ENCODE assay signal across 21 cellular contexts in the genomic region with DNA sequence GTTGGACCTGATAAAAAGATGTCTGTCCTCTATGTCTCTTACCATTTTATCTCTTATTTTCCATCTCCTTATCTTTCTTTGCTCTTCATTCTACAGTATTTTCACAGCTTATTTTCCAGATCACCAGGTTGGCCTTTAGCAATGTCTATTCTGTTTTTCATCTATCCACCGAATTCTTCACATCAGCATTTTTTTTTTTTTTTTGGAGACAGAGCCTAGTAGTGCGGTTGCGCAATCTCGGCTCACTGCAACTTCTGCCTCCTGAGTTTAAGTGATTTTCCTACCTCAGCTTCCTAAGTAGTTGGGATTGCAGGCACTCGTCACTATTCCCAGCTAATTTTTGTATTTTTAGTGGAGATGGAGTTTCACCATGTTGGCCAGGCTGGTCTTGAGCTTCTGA. TPM values are rescaled to one million over a fixed set of nuclear protein-coding genes. Genes with fewer than 3 reads are reported as not detected.
DNase-seq lines count a peak whose midpoint lies in the region; ATAC-seq and TF ChIP-seq lines count a peak whose summit lies in the region.
"Had no signal": no experiment of that assay in that cellular context is flagged by ENCODE, and none has a peak within 500 bp of the region (broad histone marks: within the 10 kb centered on the region; RNA-seq: fewer than 3 reads in every experiment).

No MANE protein-coding gene starts in this region.

- H3K27ac Mint-ChIP-seq in CD4-positive, CD25-positive, alpha-beta regulatory T cell = peak overlapping the region in 2 of 3 donors; percentile 20 to 33
- peak overlapping the region in 2 of 3 experiments; percentile 1 to 87 for H3K27ac Mint-ChIP-seq in nephron
- H3K27ac Mint-ChIP-seq: type B pancreatic cell had no signal

- H3K9me2 ChIP-seq in Karpas-422 (replicated peaks; ENCODE audit: insufficient read depth, low read length) = no peaks in the 10 kb centered on the region

- H3K36me3 Mint-ChIP-seq in CD4-positive, CD25-positive, alpha-beta regulatory T cell = peaks cover 14% of the 10 kb centered on the region
- peaks cover 46% of the 10 kb centered on the region for H3K36me3 Mint-ChIP-seq in nephron (ENCODE audit: low read depth)

- no peak overlapping the region for H3K4me3 Mint-ChIP-seq in CD4-positive, CD25-positive, alpha-beta regulatory T cell
- H3K4me3 Mint-ChIP-seq in nephron = no peak overlapping the region
- H3K4me3 Mint-ChIP-seq: activated T-cell treated with anti-CD3 and anti-CD28 coated beads, Interleukin-2, amount 50 U/mL, for 4 hours; type B pancreatic cell had no signal

- H3K79me2 ChIP-seq in Karpas-422 (ENCODE audit: low read length) = peaks cover 95% of the 10 kb centered on the region

- peaks cover 22% of the 10 kb centered on the region for H3K4me1 ChIP-seq in CD4-positive, CD25-positive, alpha-beta regulatory T cell (ENCODE audit: control insufficient read depth, insufficient read depth, low read length, poor library complexity, severe bottlenecking)
- H3K4me1 ChIP-seq in Karpas-422 (ENCODE audit: low read length) = peaks cover 67% of the 10 kb centered on the region

- TF ChIP-seq CTCF in nephron (IDR thresholded peaks at IDR 0.05; ENCODE audit: unreplicated experiment in 3 of 3) = no peak

- H3K9me3 ChIP-seq in CD4-positive, CD25-positive, alpha-beta regulatory T cell (ENCODE audit: control insufficient read depth in 2 of 2, low read length in 2 of 2) = no peaks in the 10 kb centered on the region
- H3K9me3 ChIP-seq in Karpas-422 (ENCODE audit: low read length) = no peaks in the 10 kb centered on the region
- H3K9me3 ChIP-seq: heart right ventricle had no signal

- H3K4me3 ChIP-seq in CD4-positive, CD25-positive, alpha-beta regulatory T cell (ENCODE audit: low read depth, low read length) = no peak overlapping the region
- no peak overlapping the region for H3K4me3 ChIP-seq in Karpas-422 (ENCODE audit: low read length)
- H3K4me3 ChIP-seq: heart right ventricle had no signal

- ATAC-seq in CD4-positive, CD25-positive, alpha-beta regulatory T cell (ENCODE audit: low read depth in 2 of 2) = no peak
- ATAC-seq: activated T-cell treated with anti-CD3 and anti-CD28 coated beads, Interleukin-2, amount 50 U/mL, for 4 hours; heart right ventricle had no signal

- no peak for DNase-seq in CD4-positive, CD25-positive, alpha-beta regulatory T cell
- DNase-seq in Karpas-422 (no peak), fibroblast of the conjunctiva (ENCODE audit: low read depth) (peak; percentile 13), NCI-H2196 (lab: John Stamatoyannopoulos, UW; ENCODE audit: unreplicated experiment) (no peak), H4 (ENCODE audit: low spot score) (no peak), NCI-H2227 treated with DMSO at 0.1 percent for 48 hours (lab: John Stamatoyannopoulos, UW) (no peak), superior temporal gyrus (ENCODE audit: extremely low spot score) (no peak)
- DNase-seq: activated CD4-positive, alpha-beta T cell treated with anti-CD3 and anti-CD28 coated beads, Interleukin-2, amount 50 U/mL, for 4 hours; activated T-cell treated with anti-CD3 and anti-CD28 coated beads, Interleukin-2, amount 50 U/mL, for 4 hours; AML-193; amygdala; DMS53; NCI-H1092 treated with DMSO at 0.1 percent for 48 hours; NCI-H2171; NK-92 treated with Interleukin-12 subunit alpha and Interleukin-12 subunit beta, amount 100 ng/mL, for 24 hours; SHP77 treated with DMSO at 0.1 percent for 48 hours; stimulated activated CD4-positive, alpha-beta T cell treated with anti-CD3 and anti-CD28 coated beads, Interleukin-2, amount 100 ng/mL, for 48 hours had no signal

- H3K27me3 Mint-ChIP-seq in CD4-positive, CD25-positive, alpha-beta regulatory T cell = no peaks in the 10 kb centered on the region
- H3K27me3 Mint-ChIP-seq in nephron (ENCODE audit: low read depth) = no peaks in the 10 kb centered on the region
- H3K27me3 Mint-ChIP-seq: type B pancreatic cell had no signal

- H3K9ac ChIP-seq in Karpas-422 (ENCODE audit: low read length) = no peak overlapping the region

- H2AFZ ChIP-seq in Karpas-422 (ENCODE audit: low read length) = no peak overlapping the region

- H3K9me3 Mint-ChIP-seq in CD4-positive, CD25-positive, alpha-beta regulatory T cell = no peaks in the 10 kb centered on the region
- H3K9me3 Mint-ChIP-seq in nephron = peaks cover 5% of the 10 kb centered on the region
- H3K9me3 Mint-ChIP-seq: activated T-cell treated with anti-CD3 and anti-CD28 coated beads, Interleukin-2, amount 50 U/mL, for 4 hours had no signal

- no peaks in the 10 kb centered on the region for H3K27me3 ChIP-seq in CD4-positive, CD25-positive, alpha-beta regulatory T cell (ENCODE audit: control insufficient read depth, insufficient read depth, low read length)
- H3K27me3 ChIP-seq in Karpas-422 (ENCODE audit: low read length) = no peaks in the 10 kb centered on the region
- H3K27me3 ChIP-seq: heart right ventricle had no signal

- peaks cover 11% of the 10 kb centered on the region for H3K36me3 ChIP-seq in CD4-positive, CD25-positive, alpha-beta regulatory T cell (ENCODE audit: control insufficient read depth, insufficient read depth, low read length)
- peaks cover 38% of the 10 kb centered on the region for H3K36me3 ChIP-seq in Karpas-422 (ENCODE audit: insufficient read depth, low read length)

- peaks cover 34 to 55% (median 38%) of the 10 kb centered on the region in 4 donors for H3K4me1 Mint-ChIP-seq in CD4-positive, CD25-positive, alpha-beta regulatory T cell
- H3K4me1 Mint-ChIP-seq in nephron = peaks cover 17% of the 10 kb centered on the region

- no peaks in the 10 kb centered on the region for H4K20me1 ChIP-seq in Karpas-422 (ENCODE audit: insufficient read depth, low read depth, low read length)

- H3K4me2 ChIP-seq in Karpas-422 (ENCODE audit: low read depth, low read length, poor library complexity, severe bottlenecking) = no peak overlapping the region

- no peak overlapping the region for H3K27ac ChIP-seq in CD4-positive, CD25-positive, alpha-beta regulatory T cell (ENCODE audit: insufficient read depth, low read length, poor library complexity, severe bottlenecking)
- peak overlapping the region; percentile 12; the same call in 1 of the 2 replicates for H3K27ac ChIP-seq in Karpas-422 (ENCODE audit: low read length)
- H3K27ac ChIP-seq: epithelial cell of prostate, heart right ventricle had no signal

RNA-seq across cellular contexts. Expression of a gene that starts 49.0 kb away (rescaled TPM):
- total RNA-seq in CD4-positive, CD25-positive, alpha-beta regulatory T cell = 12.6 TPM
- polyA plus RNA-seq in CD4-positive, CD25-positive, alpha-beta regulatory T cell = 10 to 100 TPM; 19.1 to 36.5 (median 28.9) TPM
- total RNA-seq in Karpas-422 (2014; rRNA removed; shearing (Covaris generic); ENCODE audit: low replicate concordance) = 77.1 and 79.8 TPM in 2 replicates
- 22.9 and 23.0 TPM in 2 replicates for total RNA-seq in H4 (2014; rRNA removed; shearing (Covaris generic))
